Comparison of ENCODE assay signal across 8 cellular contexts in the genomic region with DNA sequence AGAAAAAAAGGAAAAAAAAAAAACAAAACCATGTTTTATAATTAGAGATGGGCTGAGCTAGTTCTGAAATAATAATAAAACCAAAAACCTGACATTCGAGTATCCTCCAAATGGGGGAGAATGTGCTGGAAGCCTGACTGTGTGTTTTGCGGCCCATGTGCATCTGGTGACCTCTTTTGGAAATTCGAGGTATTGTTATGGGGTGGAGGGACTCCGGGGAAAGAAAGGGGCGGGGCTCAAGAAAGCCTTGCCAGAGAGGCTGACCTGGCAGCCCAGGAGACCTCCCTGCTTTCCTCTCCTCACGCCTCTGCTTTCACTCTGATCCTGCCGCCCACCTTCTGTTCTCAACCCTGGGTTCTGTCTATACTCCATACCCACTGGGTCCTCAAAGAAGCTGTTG.
A peak's percentile ranks its signal among the peaks of the same experiment; 100 is the strongest.
DNase-seq lines count a peak whose midpoint lies in the region; ATAC-seq and TF ChIP-seq lines count a peak whose summit lies in the region.

No MANE protein-coding gene starts in this region.

- no peak overlapping the region for H3K4me3 ChIP-seq in breast epithelium

- H3K36me3 Mint-ChIP-seq in MCF 10A (ENCODE audit: insufficient read depth, unreplicated experiment), result peaks cover 4% of the 10 kb centered on the region
- H3K36me3 Mint-ChIP-seq in activated naive CD8-positive, alpha-beta T cell treated with anti-CD3 and anti-CD28 coated beads, Interleukin-2, amount 50 U/mL, for 24 hours (ENCODE audit: low read depth), result no peaks in the 10 kb centered on the region
- H3K36me3 Mint-ChIP-seq in stimulated activated effector memory CD8-positive, alpha-beta T cell treated with anti-CD3 and anti-CD28 coated beads, Interleukin-12 subunit alpha, Interleukin-12 subunit beta, amount 100 ng/mL, for 72 hours, result no peaks in the 10 kb centered on the region

- no peaks in the 10 kb centered on the region for H3K9me3 Mint-ChIP-seq in MCF 10A (ENCODE audit: unreplicated experiment)
- no peaks in the 10 kb centered on the region for H3K9me3 Mint-ChIP-seq in activated naive CD8-positive, alpha-beta T cell treated with anti-CD3 and anti-CD28 coated beads, Interleukin-2, amount 50 U/mL, for 24 hours
- no peaks in the 10 kb centered on the region for H3K9me3 Mint-ChIP-seq in stimulated activated effector memory CD8-positive, alpha-beta T cell treated with anti-CD3 and anti-CD28 coated beads, Interleukin-12 subunit alpha, Interleukin-12 subunit beta, amount 100 ng/mL, for 72 hours

- no peaks in the 10 kb centered on the region for H3K36me3 ChIP-seq in breast epithelium

- no peak overlapping the region for H3K27ac Mint-ChIP-seq in MCF 10A (ENCODE audit: low read depth, unreplicated experiment)
- H3K27ac Mint-ChIP-seq in activated naive CD8-positive, alpha-beta T cell treated with anti-CD3 and anti-CD28 coated beads, Interleukin-2, amount 50 U/mL, for 24 hours, result no peak overlapping the region
- no peak overlapping the region for H3K27ac Mint-ChIP-seq in stimulated activated effector memory CD8-positive, alpha-beta T cell treated with anti-CD3 and anti-CD28 coated beads, Interleukin-12 subunit alpha, Interleukin-12 subunit beta, amount 100 ng/mL, for 72 hours

- H3K27ac ChIP-seq in breast epithelium, result no peak overlapping the region

- POLR2A ChIA-PET in MCF 10A (lab: Yijun Ruan, JAX), result interaction anchor here (0.7 kb wide), 1 partner anchor 450 kb away, joined by 3 read pairs; no protein-coding TSS in a partner anchor

- no peaks in the 10 kb centered on the region for H3K4me1 Mint-ChIP-seq in MCF 10A (ENCODE audit: insufficient read depth, unreplicated experiment)
- H3K4me1 Mint-ChIP-seq in activated naive CD8-positive, alpha-beta T cell treated with anti-CD3 and anti-CD28 coated beads, Interleukin-2, amount 50 U/mL, for 24 hours, result peaks cover 3% of the 10 kb centered on the region
- no peaks in the 10 kb centered on the region for H3K4me1 Mint-ChIP-seq in stimulated activated effector memory CD8-positive, alpha-beta T cell treated with anti-CD3 and anti-CD28 coated beads, Interleukin-12 subunit alpha, Interleukin-12 subunit beta, amount 100 ng/mL, for 72 hours

- H3K27me3 Mint-ChIP-seq in MCF 10A (ENCODE audit: insufficient read depth, unreplicated experiment), result no peaks in the 10 kb centered on the region
- peaks cover 3% of the 10 kb centered on the region for H3K27me3 Mint-ChIP-seq in activated naive CD8-positive, alpha-beta T cell treated with anti-CD3 and anti-CD28 coated beads, Interleukin-2, amount 50 U/mL, for 24 hours

- TF ChIP-seq POLR2A in breast epithelium (IDR thresholded peaks at IDR 0.05), result no peak

- intact Hi-C loops in MCF 10A (cut with micrococcal nuclease), result no loop called here
- intact Hi-C loops in breast epithelium (cut with DNase I; ENCODE audit: low total_unique reads), result no loop called here

- BruUV-seq in MCF 10A (replicated peaks; lab: Mats Ljungman, UMichigan), result no TSS peak

- peak; percentile 44 for ATAC-seq in activated naive CD8-positive, alpha-beta T cell treated with anti-CD3 and anti-CD28 coated beads, Interleukin-2, amount 50 U/mL, for 24 hours
- ATAC-seq in stimulated activated effector memory CD8-positive, alpha-beta T cell treated with anti-CD3 and anti-CD28 coated beads, Interleukin-12 subunit alpha, Interleukin-12 subunit beta, amount 100 ng/mL, for 72 hours, result peak; percentile 29
- no peak for ATAC-seq in GM18511 (IDR thresholded peaks at IDR 0.05; ENCODE audit: unreplicated experiment)

- no peaks in the 10 kb centered on the region for H3K27me3 ChIP-seq in breast epithelium

- H3K9me3 ChIP-seq in breast epithelium, result no peaks in the 10 kb centered on the region

- H3K4me3 Mint-ChIP-seq in MCF 10A (ENCODE audit: unreplicated experiment), result no peak overlapping the region
- H3K4me3 Mint-ChIP-seq in activated naive CD8-positive, alpha-beta T cell treated with anti-CD3 and anti-CD28 coated beads, Interleukin-2, amount 50 U/mL, for 24 hours, result no peak overlapping the region
- no peak overlapping the region for H3K4me3 Mint-ChIP-seq in stimulated activated effector memory CD8-positive, alpha-beta T cell treated with anti-CD3 and anti-CD28 coated beads, Interleukin-12 subunit alpha, Interleukin-12 subunit beta, amount 100 ng/mL, for 72 hours

- H3K4me1 ChIP-seq in breast epithelium, result no peaks in the 10 kb centered on the region

- CTCF ChIA-PET in MCF 10A (lab: Yijun Ruan, JAX), result interaction anchor here (0.6 to 1.5 kb wide), 4 partner anchors 285 to 983 kb away, joined by 3 to 7 read pairs (median 3); no protein-coding TSS in a partner anchor

- peak; percentile 61 for DNase-seq in MCF 10A (ENCODE audit: unreplicated experiment)
- DNase-seq in breast epithelium (ENCODE audit: low spot score in 2 of 2), result no peak
- DNase-seq in activated naive CD8-positive, alpha-beta T cell treated with anti-CD3 and anti-CD28 coated beads, Interleukin-2, amount 50 U/mL, for 24 hours, result peak; percentile 19
- DNase-seq in stimulated activated effector memory CD8-positive, alpha-beta T cell treated with anti-CD3 and anti-CD28 coated beads, Interleukin-12 subunit alpha, Interleukin-12 subunit beta, amount 100 ng/mL, for 72 hours (ENCODE audit: low spot score in 2 of 2), result no peak
- no peak for DNase-seq in mesenteric fat pad (ENCODE audit: low spot score)
- DNase-seq in NCI-H226, result no peak

- TF ChIP-seq CTCF in MCF 10A (IDR thresholded peaks at IDR 0.05; ENCODE audit: unreplicated experiment) (peak; percentile 7), breast epithelium (IDR thresholded peaks at IDR 0.05) (no peak), LNCAP (IDR thresholded peaks at IDR 0.05) (peak; percentile 48)

Comparison
In these comparisons a context has a peak if more than half of its experiments do, and no peak if none do; other contexts are left out.
1. DNase-seq: peak in MCF 10A (single experiment) and activated naive CD8-positive, alpha-beta T cell treated with anti-CD3 and anti-CD28 coated beads, Interleukin-2, amount 50 U/mL, for 24 hours (single experiment); none in breast epithelium (0 of 2), stimulated activated effector memory CD8-positive, alpha-beta T cell treated with anti-CD3 and anti-CD28 coated beads, Interleukin-12 subunit alpha, Interleukin-12 subunit beta, amount 100 ng/mL, for 72 hours (0 of 2), mesenteric fat pad (single experiment) and NCI-H226 (single experiment).
2. CTCF ChIP-seq: peak in MCF 10A (single experiment) and LNCAP (single experiment); none in breast epithelium (0 of 3).